In the genomic region with DNA sequence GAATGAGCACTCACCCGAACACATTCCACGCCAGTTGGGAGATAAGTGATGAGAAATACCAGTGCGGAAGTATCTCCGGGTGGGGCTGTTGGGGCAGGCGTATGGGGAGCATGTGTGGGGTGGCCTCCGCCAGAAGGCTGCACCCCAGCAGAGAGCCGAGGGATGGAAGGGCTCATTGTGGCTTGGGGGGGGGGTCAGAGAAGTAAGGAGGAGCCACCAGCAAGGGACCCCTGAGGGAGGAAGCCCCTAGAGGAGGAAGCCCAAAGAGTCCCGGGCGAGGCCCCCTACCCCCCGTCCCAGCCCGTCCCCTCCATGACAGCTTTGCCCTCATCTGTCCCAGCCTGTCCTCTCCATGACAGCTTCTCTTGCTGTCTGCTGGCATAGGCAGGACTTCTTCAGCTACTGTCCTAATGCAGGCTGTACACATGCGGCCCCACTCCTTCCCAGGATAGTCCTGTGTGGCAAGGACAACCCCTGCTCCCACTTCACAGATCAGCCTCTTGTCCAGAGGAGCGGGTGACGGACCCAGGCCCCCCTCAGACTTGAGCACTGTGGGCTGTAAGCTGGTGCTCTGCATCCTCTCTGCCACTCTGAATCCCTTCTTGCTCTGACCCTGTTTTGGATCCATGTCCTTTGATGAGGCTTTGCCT, we compare ENCODE assay signal across 26 cellular contexts.
"Had no signal": no experiment of that assay in that cellular context is flagged by ENCODE, and none has a peak within 500 bp of the region (broad histone marks: within the 10 kb centered on the region; RNA-seq: fewer than 3 reads in every experiment).

No MANE protein-coding gene starts in this region.

- H3K27ac Mint-ChIP-seq: activated naive CD4-positive, alpha-beta T cell treated with anti-CD3 and anti-CD28 coated beads for 36 hours; activated T-cell treated with anti-CD3 and anti-CD28 coated beads, Interleukin-2, amount 50 U/mL, for 72 hours; mesothelial cell of epicardium; nephron progenitor cell; stimulated activated naive B cell treated with anti-CD40 and anti-IgM and Interleukin-4, amounts not matched to agents 10 μg/mL and 1 μg/mL and 100 μg/mL, for 72 hours; T-cell had no signal

- H3K79me2 ChIP-seq: parathyroid adenoma had no signal

- H3K27ac ChIP-seq: brain microvascular endothelial cell, esophagus muscularis mucosa, foreskin keratinocyte, heart left ventricle, parathyroid adenoma, right atrium auricular region, suprapubic skin, tibial artery, VCaP had no signal

- H3K4me3 ChIP-seq: esophagus muscularis mucosa, heart left ventricle, right atrium auricular region, smooth muscle cell, suprapubic skin, tibial artery had no signal

- H2AFZ ChIP-seq: parathyroid adenoma had no signal

- H3K36me3 ChIP-seq: brain microvascular endothelial cell, esophagus muscularis mucosa, heart left ventricle, right atrium auricular region, suprapubic skin, tibial artery had no signal

- H3K9me3 ChIP-seq: esophagus muscularis mucosa, heart left ventricle, right atrium auricular region, suprapubic skin, tibial artery had no signal

- H3K9me3 Mint-ChIP-seq: activated naive CD4-positive, alpha-beta T cell treated with anti-CD3 and anti-CD28 coated beads for 36 hours; activated T-cell treated with anti-CD3 and anti-CD28 coated beads, Interleukin-2, amount 50 U/mL, for 72 hours; naive B cell; T-cell had no signal

- H3K4me3 Mint-ChIP-seq: activated naive CD4-positive, alpha-beta T cell treated with anti-CD3 and anti-CD28 coated beads for 36 hours; activated T-cell treated with anti-CD3 and anti-CD28 coated beads, Interleukin-2, amount 50 U/mL, for 72 hours; mesothelial cell of epicardium; nephron progenitor cell; stimulated activated naive B cell treated with anti-CD40 and anti-IgM and Interleukin-4, amounts not matched to agents 10 μg/mL and 1 μg/mL and 100 μg/mL, for 72 hours; T-cell had no signal

- DNase-seq: activated CD4-positive, alpha-beta T cell treated with anti-CD3 and anti-CD28 coated beads for 4 hours; activated CD4-positive, alpha-beta T cell treated with anti-CD3 and anti-CD28 coated beads, Interleukin-2, amount 50 U/mL, for 4 hours; activated naive CD4-positive, alpha-beta T cell treated with anti-CD3 and anti-CD28 coated beads for 36 hours; activated T-cell treated with anti-CD3 and anti-CD28 coated beads for 4 hours; activated T-cell treated with anti-CD3 and anti-CD28 coated beads, Interleukin-2, amount 50 U/mL, for 72 hours; amniotic stem cell; brain microvascular endothelial cell; caudate nucleus; left ventricle myocardium superior; mammary epithelial cell; naive B cell; nephron progenitor cell; stimulated activated CD4-positive, alpha-beta T cell treated with anti-CD3 and anti-CD28 coated beads, Interleukin-15, amount 100 ng/mL, for 24 hours; stimulated activated CD4-positive, alpha-beta T cell treated with anti-CD3 and anti-CD28 coated beads, Interleukin-2, amount 100 ng/mL, for 24 hours; stimulated activated naive B cell treated with anti-CD40 and anti-IgM and Interleukin-4, amounts not matched to agents 10 μg/mL and 1 μg/mL and 100 μg/mL, for 72 hours had no signal

- H3K4me1 ChIP-seq: esophagus muscularis mucosa, foreskin keratinocyte, heart left ventricle, parathyroid adenoma, right atrium auricular region, suprapubic skin, tibial artery had no signal

- ATAC-seq: activated T-cell treated with anti-CD3 and anti-CD28 coated beads, Interleukin-2, amount 50 U/mL, for 72 hours; foreskin keratinocyte; heart left ventricle; left ventricle myocardium superior; stimulated activated naive B cell treated with anti-CD40 and anti-IgM and Interleukin-4, amounts not matched to agents 10 μg/mL and 1 μg/mL and 100 μg/mL, for 72 hours; T-cell had no signal

- H3K36me3 Mint-ChIP-seq: mesothelial cell of epicardium; naive B cell; stimulated activated naive B cell treated with anti-CD40 and anti-IgM and Interleukin-4, amounts not matched to agents 10 μg/mL and 1 μg/mL and 100 μg/mL, for 72 hours; T-cell had no signal

- H3K4me1 Mint-ChIP-seq: mesothelial cell of epicardium; nephron progenitor cell; stimulated activated naive B cell treated with anti-CD40 and anti-IgM and Interleukin-4, amounts not matched to agents 10 μg/mL and 1 μg/mL and 100 μg/mL, for 72 hours; T-cell had no signal

- H3K27me3 ChIP-seq: brain microvascular endothelial cell, foreskin keratinocyte, right atrium auricular region had no signal

- H3K4me2 ChIP-seq: smooth muscle cell had no signal
